7 cellular contexts compared by ENCODE assay signal in the genomic region with DNA sequence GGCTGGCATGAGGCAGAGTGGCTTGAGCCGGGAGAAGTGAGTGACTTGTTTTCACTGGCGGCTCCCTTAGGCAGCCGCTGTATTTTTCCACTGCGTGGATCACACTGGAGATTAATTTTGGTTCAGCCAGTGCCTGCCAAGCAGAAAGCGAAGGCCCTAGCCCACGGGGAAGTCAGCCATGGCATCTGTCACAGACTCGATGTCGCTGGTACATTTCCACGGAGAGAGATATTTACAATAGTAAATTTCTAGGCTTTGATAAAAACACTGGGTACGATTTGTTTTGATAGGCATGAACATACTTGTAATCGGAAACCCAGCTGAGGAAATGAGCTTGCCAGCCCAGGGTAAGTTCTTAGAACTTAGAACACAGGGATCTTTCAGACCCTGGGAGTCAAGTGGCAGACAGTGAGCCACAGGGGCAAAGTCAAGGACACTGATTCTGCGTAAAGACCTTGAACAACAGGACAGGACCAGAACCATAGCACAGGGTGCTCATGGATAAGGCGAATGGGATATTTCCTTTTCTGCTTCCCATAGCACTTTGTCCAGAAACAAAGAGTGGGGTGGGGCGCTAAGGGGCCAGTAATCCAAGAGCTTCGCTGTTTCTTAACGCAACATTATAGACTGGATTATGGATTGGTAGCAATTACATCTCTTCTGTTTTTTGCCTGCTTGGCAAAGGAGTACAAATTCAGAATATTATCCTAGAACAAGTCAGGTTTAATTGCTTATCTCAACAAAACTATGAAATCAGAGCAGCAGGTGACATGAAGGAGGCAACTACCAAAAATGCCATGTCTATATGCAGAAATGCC. TPM values are rescaled to one million over a fixed set of nuclear protein-coding genes. Genes with fewer than 3 reads are reported as not detected.
DNase-seq lines count a peak whose midpoint lies in the region; ATAC-seq and TF ChIP-seq lines count a peak whose summit lies in the region.

No MANE protein-coding gene starts in this region.

- H3K36me3 ChIP-seq in mucosa of rectum (ENCODE audit: control insufficient read depth in 2 of 2, insufficient read depth in 2 of 2, low read length in 2 of 2) (peaks cover 23 to 28% of the 10 kb centered on the region in 2 donors), upper lobe of left lung (peaks cover 20 to 36% (median 26%) of the 10 kb centered on the region in 4 donors)

- H3K9me3 ChIP-seq in mucosa of rectum (ENCODE audit: control insufficient read depth in 2 of 2, low read length in 2 of 2) (no peaks in the 10 kb centered on the region), upper lobe of left lung (no peaks in the 10 kb centered on the region)

- peak; percentile 52 for TF ChIP-seq POLR2A in erythroblast (IDR thresholded peaks at IDR 0.05; ENCODE audit: low read length)
- peak; percentile 25 to 92 (median 68) for TF ChIP-seq POLR2A in upper lobe of left lung (IDR thresholded peaks at IDR 0.05)

- peak; percentile 48 to 52 for ATAC-seq in upper lobe of left lung (ENCODE audit: low FRiP score in 2 of 2)

- DNase-seq in HCEC 1CT: peak; percentile 61
- peak; percentile 35 for DNase-seq in T-helper 9 cell
- DNase-seq in erythroblast (lab: John Stamatoyannopoulos, UW): no peak
- DNase-seq in upper lobe of left lung: peak in 1 of 2 donors; percentile 85
- no peak for DNase-seq in NCI-H2196 (lab: John Stamatoyannopoulos, UW; ENCODE audit: unreplicated experiment)
- no peak for DNase-seq in cortex of kidney (lab: John Stamatoyannopoulos, UW)

- WGBS in upper lobe of left lung, 2 donors: 19 to 27% methylated on average over 9 to 16 of the region's 16 CpGs

- H3K4me1 ChIP-seq in mucosa of rectum (ENCODE audit: control insufficient read depth in 2 of 2, insufficient read depth in 2 of 2, low read length in 2 of 2) (peaks cover 30 to 33% of the 10 kb centered on the region in 2 donors), upper lobe of left lung (peaks cover 11 to 40% (median 22%) of the 10 kb centered on the region in 4 donors)

- TF ChIP-seq EP300 in upper lobe of left lung (IDR thresholded peaks at IDR 0.05): peak in 3 of 4 donors; percentile 16 to 66 (median 62)

- H3K27me3 ChIP-seq in mucosa of rectum (ENCODE audit: control insufficient read depth in 2 of 2, insufficient read depth in 2 of 2, low read length in 2 of 2) (no peaks in the 10 kb centered on the region), upper lobe of left lung (no peaks in the 10 kb centered on the region)

- peak in 1 of 6 experiments; percentile 3 for TF ChIP-seq CTCF in upper lobe of left lung (IDR thresholded peaks at IDR 0.05)

- H3K4me3 ChIP-seq in mucosa of rectum (ENCODE audit: low read length in 2 of 2) (peak overlapping the region; percentile 25 to 27), upper lobe of left lung (peak overlapping the region; percentile 19 to 78 (median 69))

- H3K9ac ChIP-seq in mucosa of rectum (ENCODE audit: low read depth in 1 of 2, low read length in 2 of 2): peak overlapping the region; percentile 64

- H3K27ac ChIP-seq in mucosa of rectum (ENCODE audit: low read depth in 2 of 2, low read length in 2 of 2) (peak overlapping the region; percentile 100), upper lobe of left lung (peak overlapping the region; percentile 99 to 100 (median 99))

RNA-seq across cellular contexts. Expression of gene DUSP1, which starts 4.5 kb away (rescaled TPM):
- 1,000 to 10,000 TPM in 3 of 6 donors, 100 to 1,000 TPM in 3; 568 to 1,492 (median 904) TPM for total RNA-seq in upper lobe of left lung

Comparison
In these comparisons a context has a peak if more than half of its experiments do, and no peak if none do; other contexts are left out.
1. DNase-seq: peak in HCEC 1CT (single experiment) and T-helper 9 cell (single experiment); none in erythroblast (0 of 2), NCI-H2196 (single experiment) and cortex of kidney (single experiment).